In genomic region chr6:10692965-10693538, GRCh38 we compare ENCODE assay signal across 9 cellular contexts. TPM values are rescaled to one million over a fixed set of nuclear protein-coding genes. Genes with fewer than 3 reads are reported as not detected.
A peak's percentile ranks its signal among the peaks of the same experiment; 100 is the strongest.
DNase-seq lines count a peak whose midpoint lies in the region; ATAC-seq and TF ChIP-seq lines count a peak whose summit lies in the region.
"Had no signal": no experiment of that assay in that cellular context is flagged by ENCODE, and none has a peak within 500 bp of the region (broad histone marks: within the 10 kb centered on the region; RNA-seq: fewer than 3 reads in every experiment).

No MANE protein-coding gene starts in this region.

- CTCF ChIA-PET in Calu3 (lab: Charles Lee) = no interaction called here

- H3K4me1 Mint-ChIP-seq in Calu3 (ENCODE audit: low read depth, unreplicated experiment) = no peaks in the 10 kb centered on the region
- peaks cover 35% of the 10 kb centered on the region for H3K4me1 Mint-ChIP-seq in neural progenitor cell

- H3K36me3 Mint-ChIP-seq in Calu3 (ENCODE audit: insufficient read depth, unreplicated experiment) (peaks cover 30% of the 10 kb centered on the region), neural progenitor cell (no peaks in the 10 kb centered on the region)

- H2AFZ ChIP-seq in neural progenitor cell (replicated peaks) = no peak overlapping the region

- H3K9me3 Mint-ChIP-seq in Calu3 (ENCODE audit: low read depth, unreplicated experiment) (no peaks in the 10 kb centered on the region), neural progenitor cell (no peaks in the 10 kb centered on the region)

- in situ Hi-C loops in G401 (cut with HindIII; ENCODE audit: low sequenced_read_pairs) = no loop called here

- peaks cover 52% of the 10 kb centered on the region for H3F3A ChIP-seq in neural progenitor cell (ENCODE audit: low read depth)

- H3K27me3 Mint-ChIP-seq in Calu3 (ENCODE audit: unreplicated experiment) (no peaks in the 10 kb centered on the region), neural progenitor cell (ENCODE audit: insufficient read depth, low read depth) (peaks cover 2% of the 10 kb centered on the region)

- ATAC-seq in HG03196 (IDR thresholded peaks at IDR 0.05; ENCODE audit: unreplicated experiment) = no peak

- BruUV-seq in Calu3 (replicated peaks; lab: Mats Ljungman, UMichigan) = no TSS peak

- H3K36me3 ChIP-seq in NT2/D1 (ENCODE audit: insufficient read depth, insufficient read length, low read length) = peaks cover 25% of the 10 kb centered on the region
- H3K36me3 ChIP-seq in endocrine pancreas (ENCODE audit: control insufficient read depth, insufficient read depth, low read length) = no peaks in the 10 kb centered on the region
- H3K36me3 ChIP-seq in neural progenitor cell = no peaks in the 10 kb centered on the region

- peak overlapping the region; percentile 58 for H3K9ac ChIP-seq in NT2/D1 (ENCODE audit: insufficient read length, low read depth)
- H3K9ac ChIP-seq in endocrine pancreas (ENCODE audit: control insufficient read depth, insufficient read depth, low read length) = no peak overlapping the region
- H3K9ac ChIP-seq in neural progenitor cell = peak overlapping the region; percentile 93

- peaks cover 7% of the 10 kb centered on the region; the same call in 1 of the 2 replicates for H3K9me3 ChIP-seq in NT2/D1 (ENCODE audit: insufficient read depth, low read length)
- H3K9me3 ChIP-seq in endocrine pancreas (ENCODE audit: control insufficient read depth, low read length) = no peaks in the 10 kb centered on the region
- H3K9me3 ChIP-seq in neural progenitor cell (ENCODE audit: low read depth) = no peaks in the 10 kb centered on the region

- H3K27me3 ChIP-seq in NT2/D1 (ENCODE audit: insufficient read depth, insufficient read length) = no peaks in the 10 kb centered on the region
- no peaks in the 10 kb centered on the region for H3K27me3 ChIP-seq in endocrine pancreas (ENCODE audit: control insufficient read depth, insufficient read depth, low read length)
- H3K27me3 ChIP-seq in neural progenitor cell = no peaks in the 10 kb centered on the region

- H3K4me2 ChIP-seq in neural progenitor cell = peak overlapping the region; percentile 87

- H3K4me3 Mint-ChIP-seq in Calu3 (ENCODE audit: low read depth, unreplicated experiment) (peak overlapping the region; percentile 93), neural progenitor cell (peak overlapping the region; percentile 99)

- peak overlapping the region; percentile 99 for H3K27ac ChIP-seq in neural progenitor cell

- no peaks in the 10 kb centered on the region for H4K20me1 ChIP-seq in neural progenitor cell (ENCODE audit: low read depth)

- H3K4me3 ChIP-seq in NT2/D1 (ENCODE audit: insufficient read length, low read depth) = peak overlapping the region; percentile 94
- H3K4me3 ChIP-seq in endocrine pancreas (ENCODE audit: control insufficient read depth, insufficient read depth, low read length) = peak overlapping the region; percentile 98
- peak overlapping the region; percentile 92 for H3K4me3 ChIP-seq in neural progenitor cell

- H3K27ac Mint-ChIP-seq in Calu3 (ENCODE audit: unreplicated experiment) (no peak overlapping the region), neural progenitor cell (peak overlapping the region; percentile 5)

- intact Hi-C loops in Calu3 (cut with micrococcal nuclease; ENCODE audit: unreplicated experiment) = loop anchor here (10.0 kb wide), 1 partner anchor 112 kb away; no protein-coding TSS in a partner anchor

- no peaks in the 10 kb centered on the region for H3K4me1 ChIP-seq in NT2/D1 (ENCODE audit: insufficient read depth, insufficient read length)
- peaks cover 11% of the 10 kb centered on the region for H3K4me1 ChIP-seq in endocrine pancreas (ENCODE audit: control insufficient read depth, insufficient read depth, low read length)
- peaks cover 37% of the 10 kb centered on the region for H3K4me1 ChIP-seq in neural progenitor cell

- DNase-seq in Calu3 = no peak
- DNase-seq in NT2/D1 (ENCODE audit: low read depth, low spot score) = no peak
- DNase-seq in neural progenitor cell (ENCODE audit: low spot score) = peak; percentile 76
- DNase-seq in G401 (ENCODE audit: low spot score) = no peak
- DNase-seq in GM20000 (ENCODE audit: low spot score) = no peak
- DNase-seq in NCI-H345 treated with DMSO at 0.1 percent for 48 hours (lab: John Stamatoyannopoulos, UW; ENCODE audit: unreplicated experiment) = no peak

- TF ChIP-seq CTCF in Calu3 (IDR thresholded peaks at IDR 0.05; ENCODE audit: unreplicated experiment) (no peak), neural progenitor cell (IDR thresholded peaks at IDR 0.05) (no peak), GM20000 (IDR thresholded peaks at IDR 0.05; ENCODE audit: extremely low read depth, missing control alignments) (no peak)

- H3K79me2 ChIP-seq in neural progenitor cell (ENCODE audit: low read depth) = peaks cover 55% of the 10 kb centered on the region

RNA-seq across cellular contexts. Expression of gene C6orf52, which starts 1.4 kb away (rescaled TPM):
- not detected in 2 replicates for total RNA-seq in Calu3 (2022)
- total RNA-seq in neural progenitor cell (ENCODE audit: low replicate concordance) = 0.45 and 2.9 TPM in 2 replicates
- total RNA-seq in G401 (2014; rRNA removed; shearing (Covaris generic)) = 0.49 and 2.9 TPM in 2 replicates
- total RNA-seq: mononuclear cell had no signal

RNA-seq across cellular contexts. Expression of gene PAK1IP1, which starts 1.7 kb away (rescaled TPM):
- 14.3 and 15.8 TPM in 2 replicates for total RNA-seq in Calu3 (2022)
- total RNA-seq in neural progenitor cell (ENCODE audit: low replicate concordance) = 13.9 and 28.8 TPM in 2 replicates
- total RNA-seq in G401 (2014; rRNA removed; shearing (Covaris generic)) = 31.3 and 43.1 TPM in 2 replicates

RNA-seq across cellular contexts. Expression of gene TMEM14C, which starts 29.8 kb away (rescaled TPM):
- total RNA-seq in Calu3 (2022) (53.4 and 53.6 TPM in 2 replicates), neural progenitor cell (ENCODE audit: low replicate concordance) (199 and 315 TPM in 2 replicates)
- total RNA-seq in G401 (2014; rRNA removed; shearing (Covaris generic)) = 140 and 145 TPM in 2 replicates

RNA-seq across cellular contexts. Expression of gene TMEM14B, which starts 54.6 kb away (rescaled TPM):
- total RNA-seq in Calu3 (2022) (50.4 and 63.9 TPM in 2 replicates), neural progenitor cell (ENCODE audit: low replicate concordance) (96.0 and 138 TPM in 2 replicates)
- total RNA-seq in G401 (2014; rRNA removed; shearing (Covaris generic)) = 138 and 150 TPM in 2 replicates
